Comparison of ENCODE assay signal across 6 cellular contexts in genomic region chr22:26324150-26324549, GRCh38.
"Had no signal": no experiment of that assay in that cellular context is flagged by ENCODE, and none has a peak within 500 bp of the region (broad histone marks: within the 10 kb centered on the region; RNA-seq: fewer than 3 reads in every experiment).

No MANE protein-coding gene starts in this region.

- H3K4me3 ChIP-seq: GM23338, K562 had no signal

- H2AFZ ChIP-seq: GM23338 had no signal

- H3K4me2 ChIP-seq: GM23338 had no signal

- ATAC-seq: GM23338, K562 had no signal

- DNase-seq: H9, HCEC 1CT, IMR-90, KG1 had no signal
